Comparison of ENCODE assay signal across 8 cellular contexts in genomic region chr2:54597153-54597827, GRCh38.
DNase-seq lines count a peak whose midpoint lies in the region; ATAC-seq and TF ChIP-seq lines count a peak whose summit lies in the region.

No MANE protein-coding gene starts in this region.

- peaks cover 99% of the 10 kb centered on the region for H3K4me1 ChIP-seq in left ventricle myocardium inferior
- H3K4me1 ChIP-seq in thymus (ENCODE audit: control insufficient read depth, insufficient read depth, low read length) = peaks cover 18% of the 10 kb centered on the region

- 24% methylated on average over 5 of the region's 5 CpGs for WGBS in thymus

- H3K27me3 ChIP-seq in left ventricle myocardium inferior (ENCODE audit: low read depth) (no peaks in the 10 kb centered on the region), thymus (ENCODE audit: control insufficient read depth, insufficient read depth) (no peaks in the 10 kb centered on the region)

- H3K36me3 ChIP-seq in left ventricle myocardium inferior (peaks cover 21% of the 10 kb centered on the region), thymus (ENCODE audit: control insufficient read depth, insufficient read depth) (peaks cover 6% of the 10 kb centered on the region)

- H3K4me3 Mint-ChIP-seq in activated CD4-positive, alpha-beta T cell treated with anti-CD3 and anti-CD28 coated beads, Interleukin-2, amount 10 ng/mL, durations not matched to agents 24 days and 14 days = peak overlapping the region; percentile 80
- H3K4me3 Mint-ChIP-seq in T-helper 17 cell = peak overlapping the region; percentile 87

- H3K27ac Mint-ChIP-seq in activated CD4-positive, alpha-beta T cell treated with anti-CD3 and anti-CD28 coated beads, Interleukin-2, amount 10 ng/mL, durations not matched to agents 24 days and 14 days = peak overlapping the region; percentile 97
- peak overlapping the region; percentile 92 for H3K27ac Mint-ChIP-seq in T-helper 17 cell

- ATAC-seq in T-helper 17 cell (peak; percentile 37), HG03135 (IDR thresholded peaks at IDR 0.05; ENCODE audit: unreplicated experiment) (no peak)

- peaks cover 29% of the 10 kb centered on the region for H3K36me3 Mint-ChIP-seq in activated CD4-positive, alpha-beta T cell treated with anti-CD3 and anti-CD28 coated beads, Interleukin-2, amount 10 ng/mL, durations not matched to agents 24 days and 14 days (ENCODE audit: low read depth)
- H3K36me3 Mint-ChIP-seq in T-helper 17 cell (ENCODE audit: low read depth) = peaks cover 3% of the 10 kb centered on the region

- H3K27ac ChIP-seq in left ventricle myocardium inferior (replicated peaks) (peak overlapping the region; percentile 80), thymus (ENCODE audit: low read depth) (peak overlapping the region; percentile 74)

- DNase-seq in activated CD4-positive, alpha-beta T cell treated with anti-CD3 and anti-CD28 coated beads, Interleukin-2, amount 10 ng/mL, durations not matched to agents 24 days and 14 days = peak; percentile 76
- no peak for DNase-seq in activated CD4-positive, alpha-beta T cell treated with anti-CD3 and anti-CD28 coated beads, Interleukin-2, amount 50 U/mL, for 4 hours
- DNase-seq in T-helper 17 cell (no peak), left ventricle myocardium inferior (peak; percentile 77), GM10248 (ENCODE audit: extremely low spot score) (no peak), NCI-H2227 treated with DMSO at 0.1 percent for 48 hours (lab: John Stamatoyannopoulos, UW) (no peak)

- POLR2A ChIA-PET in GM10248 (lab: Yijun Ruan, JAX) = interaction anchor here (0.6 kb wide), 1 partner anchor 24 kb away, joined by 5 read pairs; no protein-coding TSS in a partner anchor

- no peaks in the 10 kb centered on the region for H3K9me3 ChIP-seq in T-helper 17 cell (ENCODE audit: control insufficient read depth, low read length, poor library complexity, severe bottlenecking)
- no peaks in the 10 kb centered on the region for H3K9me3 ChIP-seq in left ventricle myocardium inferior (replicated peaks)
- H3K9me3 ChIP-seq in thymus (ENCODE audit: control insufficient read depth) = no peaks in the 10 kb centered on the region

- H3K4me3 ChIP-seq in left ventricle myocardium inferior (no peak overlapping the region), thymus (ENCODE audit: low read length) (no peak overlapping the region)

- no peak for TF ChIP-seq CTCF in left ventricle myocardium inferior (IDR thresholded peaks at IDR 0.05; ENCODE audit: borderline replicate concordance)
- no peak for TF ChIP-seq CTCF in GM10248 (IDR thresholded peaks at IDR 0.05; ENCODE audit: control extremely low read depth, extremely low read depth, low read depth, missing control alignments)

- H3K9me3 Mint-ChIP-seq in activated CD4-positive, alpha-beta T cell treated with anti-CD3 and anti-CD28 coated beads, Interleukin-2, amount 10 ng/mL, durations not matched to agents 24 days and 14 days = no peaks in the 10 kb centered on the region

- H3K4me1 Mint-ChIP-seq in activated CD4-positive, alpha-beta T cell treated with anti-CD3 and anti-CD28 coated beads, Interleukin-2, amount 10 ng/mL, durations not matched to agents 24 days and 14 days = peaks cover 82% of the 10 kb centered on the region
- peaks cover 47% of the 10 kb centered on the region for H3K4me1 Mint-ChIP-seq in T-helper 17 cell

- CTCF ChIA-PET in GM10248 (lab: Yijun Ruan, JAX) = interaction anchor here (0.9 to 8.4 kb wide), 6 partner anchors 7 to 73 kb away, joined by 3 to 58 read pairs (median 5); no protein-coding TSS in a partner anchor

- intact Hi-C loops in activated CD4-positive, alpha-beta T cell treated with anti-CD3 and anti-CD28 coated beads, Interleukin-2, amount 10 ng/mL, durations not matched to agents 24 days and 14 days (cut with micrococcal nuclease) = loop anchor here (1.0 kb wide), 3 partner anchors 9 to 17 kb away; no protein-coding TSS in a partner anchor
- intact Hi-C loops in left ventricle myocardium inferior (cut with micrococcal nuclease) = no loop called here

- H3K27me3 Mint-ChIP-seq in activated CD4-positive, alpha-beta T cell treated with anti-CD3 and anti-CD28 coated beads, Interleukin-2, amount 10 ng/mL, durations not matched to agents 24 days and 14 days = no peaks in the 10 kb centered on the region
- no peaks in the 10 kb centered on the region for H3K27me3 Mint-ChIP-seq in T-helper 17 cell

Comparison
In these comparisons a context has a peak if more than half of its experiments do, and no peak if none do; other contexts are left out.
1. DNase-seq: peak in activated CD4-positive, alpha-beta T cell treated with anti-CD3 and anti-CD28 coated beads, Interleukin-2, amount 10 ng/mL, durations not matched to agents 24 days and 14 days (single experiment) and left ventricle myocardium inferior (single experiment); none in activated CD4-positive, alpha-beta T cell treated with anti-CD3 and anti-CD28 coated beads, Interleukin-2, amount 50 U/mL, for 4 hours (0 of 2), T-helper 17 cell (0 of 3), GM10248 (single experiment) and NCI-H2227 treated with DMSO at 0.1 percent for 48 hours (single experiment).